ENCODE assay signal across 9 cellular contexts in genomic region chr20:24148372-24148771, GRCh38.
DNase-seq lines count a peak whose midpoint lies in the region; ATAC-seq lines count a peak whose summit lies in the region.
"Had no signal": no experiment of that assay in that cellular context is flagged by ENCODE, and none has a peak within 500 bp of the region (broad histone marks: within the 10 kb centered on the region; RNA-seq: fewer than 3 reads in every experiment).

No MANE protein-coding gene starts in this region.

- CTCF ChIA-PET in activated CD8-positive, alpha-beta memory T cell treated with anti-CD3 and anti-CD28 coated beads, Interleukin-2, amount 10 ng/mL, durations not matched to agents 7 days and 5 days (lab: Charles Lee), result no interaction called here

- H3K27me3 Mint-ChIP-seq in activated CD8-positive, alpha-beta memory T cell treated with anti-CD3 and anti-CD28 coated beads, Interleukin-2, amount 10 ng/mL, durations not matched to agents 7 days and 5 days, result peaks cover 12% of the 10 kb centered on the region
- H3K27me3 Mint-ChIP-seq in stimulated activated naive B cell treated with anti-CD40 and anti-IgM and Interleukin-4, amounts not matched to agents 10 μg/mL and 1 μg/mL and 100 μg/mL, for 72 hours, result peaks cover 17% of the 10 kb centered on the region in 2 donors

- peaks cover 32% of the 10 kb centered on the region for H3K4me1 Mint-ChIP-seq in activated CD8-positive, alpha-beta memory T cell treated with anti-CD3 and anti-CD28 coated beads, Interleukin-2, amount 10 ng/mL, durations not matched to agents 7 days and 5 days
- H3K4me1 Mint-ChIP-seq in stimulated activated naive B cell treated with anti-CD40 and anti-IgM and Interleukin-4, amounts not matched to agents 10 μg/mL and 1 μg/mL and 100 μg/mL, for 72 hours, result peaks cover 6 to 9% of the 10 kb centered on the region in 2 donors
- H3K4me1 Mint-ChIP-seq: activated CD4-positive, alpha-beta T cell treated with anti-CD3 and anti-CD28 coated beads for 36 hours had no signal

- H3K9me3 Mint-ChIP-seq in activated CD8-positive, alpha-beta memory T cell treated with anti-CD3 and anti-CD28 coated beads, Interleukin-2, amount 10 ng/mL, durations not matched to agents 7 days and 5 days (ENCODE audit: low read depth), result no peaks in the 10 kb centered on the region
- H3K9me3 Mint-ChIP-seq in stimulated activated naive B cell treated with anti-CD40 and anti-IgM and Interleukin-4, amounts not matched to agents 10 μg/mL and 1 μg/mL and 100 μg/mL, for 72 hours, result peaks cover 8 to 12% of the 10 kb centered on the region in 2 donors

- H3K36me3 Mint-ChIP-seq in activated CD8-positive, alpha-beta memory T cell treated with anti-CD3 and anti-CD28 coated beads, Interleukin-2, amount 10 ng/mL, durations not matched to agents 7 days and 5 days, result peaks cover 2% of the 10 kb centered on the region
- no peaks in the 10 kb centered on the region for H3K36me3 Mint-ChIP-seq in stimulated activated naive B cell treated with anti-CD40 and anti-IgM and Interleukin-4, amounts not matched to agents 10 μg/mL and 1 μg/mL and 100 μg/mL, for 72 hours

- H3K27ac Mint-ChIP-seq in activated CD8-positive, alpha-beta memory T cell treated with anti-CD3 and anti-CD28 coated beads, Interleukin-2, amount 10 ng/mL, durations not matched to agents 7 days and 5 days, result peak overlapping the region; percentile 24
- no peak overlapping the region for H3K27ac Mint-ChIP-seq in stimulated activated naive B cell treated with anti-CD40 and anti-IgM and Interleukin-4, amounts not matched to agents 10 μg/mL and 1 μg/mL and 100 μg/mL, for 72 hours
- H3K27ac Mint-ChIP-seq: activated CD4-positive, alpha-beta T cell treated with anti-CD3 and anti-CD28 coated beads for 36 hours had no signal

- peak; percentile 57 for ATAC-seq in activated CD8-positive, alpha-beta memory T cell treated with anti-CD3 and anti-CD28 coated beads, Interleukin-2, amount 10 ng/mL, durations not matched to agents 7 days and 5 days
- peak; percentile 69 for ATAC-seq in HG03139 (IDR thresholded peaks at IDR 0.05; ENCODE audit: unreplicated experiment)
- peak; percentile 94 to 96 for ATAC-seq in stimulated activated naive B cell treated with anti-CD40 and anti-IgM and Interleukin-4, amounts not matched to agents 10 μg/mL and 1 μg/mL and 100 μg/mL, for 72 hours (replicated peaks)
- ATAC-seq: activated CD4-positive, alpha-beta T cell treated with anti-CD3 and anti-CD28 coated beads for 36 hours had no signal

- DNase-seq in activated CD8-positive, alpha-beta memory T cell treated with anti-CD3 and anti-CD28 coated beads, Interleukin-2, amount 10 ng/mL, durations not matched to agents 7 days and 5 days, result peak; percentile 76
- no peak for DNase-seq in activated CD8-positive, alpha-beta memory T cell treated with anti-CD3 and anti-CD28 coated beads, Interleukin-2, amount 50 U/mL, for 48 hours
- DNase-seq in SKM-1 (lab: John Stamatoyannopoulos, UW; ENCODE audit: unreplicated experiment) (peak; percentile 16), NCI-H69 (lab: John Stamatoyannopoulos, UW) (no peak), A172 (ENCODE audit: low spot score) (no peak), midbrain (lab: John Stamatoyannopoulos, UW) (no peak)
- peak; percentile 50 for DNase-seq in stimulated activated naive B cell treated with anti-CD40 and anti-IgM and Interleukin-4, amounts not matched to agents 10 μg/mL and 1 μg/mL and 100 μg/mL, for 72 hours
- DNase-seq: activated CD4-positive, alpha-beta T cell treated with anti-CD3 and anti-CD28 coated beads for 36 hours had no signal

- H3K4me3 Mint-ChIP-seq in activated CD8-positive, alpha-beta memory T cell treated with anti-CD3 and anti-CD28 coated beads, Interleukin-2, amount 10 ng/mL, durations not matched to agents 7 days and 5 days, result no peak overlapping the region
- H3K4me3 Mint-ChIP-seq in stimulated activated naive B cell treated with anti-CD40 and anti-IgM and Interleukin-4, amounts not matched to agents 10 μg/mL and 1 μg/mL and 100 μg/mL, for 72 hours, result peak overlapping the region in 1 of 2 donors; percentile 2
- H3K4me3 Mint-ChIP-seq: activated CD4-positive, alpha-beta T cell treated with anti-CD3 and anti-CD28 coated beads for 36 hours had no signal

Comparison
In these comparisons a context has a peak if more than half of its experiments do, and no peak if none do; other contexts are left out.
1. DNase-seq: peak in activated CD8-positive, alpha-beta memory T cell treated with anti-CD3 and anti-CD28 coated beads, Interleukin-2, amount 10 ng/mL, durations not matched to agents 7 days and 5 days (single experiment), SKM-1 (single experiment) and stimulated activated naive B cell treated with anti-CD40 and anti-IgM and Interleukin-4, amounts not matched to agents 10 μg/mL and 1 μg/mL and 100 μg/mL, for 72 hours (single experiment); none in activated CD8-positive, alpha-beta memory T cell treated with anti-CD3 and anti-CD28 coated beads, Interleukin-2, amount 50 U/mL, for 48 hours (single experiment), NCI-H69 (single experiment), A172 (single experiment) and midbrain (single experiment).
2. Peak in every context shown above with its lines, with median percentiles within 50 percentile points of each other: ATAC-seq.